In the genomic region with DNA sequence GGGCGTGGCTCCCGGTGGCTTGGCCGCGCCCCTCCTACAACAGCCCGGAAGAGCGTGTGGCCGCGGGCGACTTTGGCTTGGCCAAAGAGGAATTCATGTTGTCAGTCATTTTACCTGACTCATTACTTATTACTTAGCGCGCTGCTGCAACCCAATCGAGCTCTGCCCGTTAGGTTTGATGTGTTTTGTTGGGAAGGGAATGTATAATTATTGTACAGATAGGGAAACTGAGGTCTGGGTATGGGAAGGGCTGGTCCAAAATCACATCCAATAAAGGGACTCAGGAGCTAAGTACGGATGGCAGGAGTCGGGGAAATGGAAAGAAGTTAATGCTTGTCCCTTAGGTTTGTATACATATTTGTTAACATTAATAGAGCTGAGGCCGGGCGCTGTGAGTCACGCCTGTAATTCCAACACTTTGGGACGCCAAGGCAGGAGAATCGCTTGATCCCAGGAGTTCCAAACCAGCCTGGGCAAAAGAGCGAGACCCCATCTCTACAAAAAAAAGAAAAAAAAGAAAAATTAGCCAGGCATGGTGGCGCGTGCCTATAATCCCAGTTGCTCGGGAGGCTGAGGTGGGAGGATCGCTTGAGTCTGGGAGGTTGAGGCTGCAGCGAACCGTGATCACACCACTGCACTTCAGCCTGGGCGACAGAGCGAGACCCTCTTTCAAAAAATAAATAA, we compare ENCODE assay signal across 8 cellular contexts. TPM values are rescaled to one million over a fixed set of nuclear protein-coding genes. Genes with fewer than 3 reads are reported as not detected.
A peak's percentile ranks its signal among the peaks of the same experiment; 100 is the strongest.
DNase-seq lines count a peak whose midpoint lies in the region; ATAC-seq and TF ChIP-seq lines count a peak whose summit lies in the region.

No MANE protein-coding gene starts in this region.

- in situ Hi-C loops in brain microvascular endothelial cell (cut with HindIII; ENCODE audit: low pct_ligation_motif_present, low sequenced_read_pairs) = no loop called here

- peak overlapping the region; percentile 100 for H3K27ac Mint-ChIP-seq in memory B cell

- ATAC-seq in memory B cell (ENCODE audit: low read depth) (no peak), aorta (ENCODE audit: low FRiP score) (no peak), HG02623 (IDR thresholded peaks at IDR 0.05; ENCODE audit: unreplicated experiment) (no peak)

- TF ChIP-seq CTCF in brain microvascular endothelial cell (IDR thresholded peaks at IDR 0.05; ENCODE audit: low read depth, low read length, missing control alignments) = no peak

- H3K36me3 ChIP-seq in brain microvascular endothelial cell (replicated peaks) (peaks cover 12% of the 10 kb centered on the region), aorta (ENCODE audit: control insufficient read depth in 1 of 2, insufficient read depth in 2 of 2, low read length in 1 of 2) (no peaks in the 10 kb centered on the region)

- intact Hi-C loops in aorta (cut with DNase I) = loop anchor here (1.0 to 5.0 kb wide), 4 partner anchors 37 to 615 kb away; a partner anchor contains a TSS

- H3K4me1 Mint-ChIP-seq in memory B cell = peaks cover 20% of the 10 kb centered on the region

- WGBS in aorta, 2 donors = 42 to 43% methylated on average over 29 of the region's 29 CpGs

- H3K9me3 Mint-ChIP-seq in memory B cell = no peaks in the 10 kb centered on the region

- peaks cover 1% of the 10 kb centered on the region for H3K36me3 Mint-ChIP-seq in memory B cell

- no peaks in the 10 kb centered on the region for H3K9me3 ChIP-seq in aorta (ENCODE audit: control insufficient read depth, low read length)

- H3K27me3 ChIP-seq in brain microvascular endothelial cell (replicated peaks) (no peaks in the 10 kb centered on the region), aorta (ENCODE audit: control insufficient read depth in 1 of 2, insufficient read depth in 2 of 2, low read length in 1 of 2) (no peaks in the 10 kb centered on the region)

- peak overlapping the region; percentile 100 for H3K27ac ChIP-seq in brain microvascular endothelial cell
- H3K27ac ChIP-seq in aorta (ENCODE audit: low read depth in 1 of 2, low read length in 2 of 2) = peak overlapping the region in 1 of 2 donors; percentile 48

- H3K4me3 ChIP-seq in brain microvascular endothelial cell (ENCODE audit: low read depth, low read length) = peak overlapping the region; percentile 50
- peak overlapping the region in 1 of 2 donors; percentile 38 for H3K4me3 ChIP-seq in aorta (ENCODE audit: low read length in 2 of 2)

- H3K4me1 ChIP-seq in aorta (ENCODE audit: control insufficient read depth in 1 of 2, insufficient read depth in 2 of 2, low read length in 2 of 2) = no peaks in the 10 kb centered on the region

- H3K4me3 Mint-ChIP-seq in memory B cell = peak overlapping the region; percentile 93

- peak; percentile 93 for DNase-seq in NCI-H510A treated with DMSO at 0.1 percent for 48 hours (lab: John Stamatoyannopoulos, UW)
- no peak for DNase-seq in NCI-H510A (lab: John Stamatoyannopoulos, UW)
- DNase-seq in NCI-H146 treated with DMSO at 0.1 percent for 48 hours (lab: John Stamatoyannopoulos, UW; ENCODE audit: unreplicated experiment) = peak; percentile 92
- no peak for DNase-seq in brain microvascular endothelial cell
- DNase-seq in memory B cell (ENCODE audit: low spot score in 2 of 2) = no peak
- peak; percentile 46 to 95 for DNase-seq in aorta
- DNase-seq in NCI-H1930 (lab: John Stamatoyannopoulos, UW) = no peak

- H3K27me3 Mint-ChIP-seq in memory B cell = no peaks in the 10 kb centered on the region

RNA-seq across cellular contexts. Expression of a gene that starts 0.6 kb away (rescaled TPM):
- total RNA-seq in aorta = 10 to 100 TPM; 18.4 to 22.7 TPM
- 10 to 100 TPM in 1 of 2 donors, 1 to 10 TPM in 1; 2.8 to 31.4 TPM for polyA plus RNA-seq in aorta

RNA-seq across cellular contexts. Expression of a gene that starts 36.1 kb away (rescaled TPM):
- total RNA-seq in aorta = 1 to 10 TPM; 5.1 to 6.0 TPM
- 1 to 10 TPM in 1 of 2 donors, under 1 TPM in 1; 0.15 to 3.1 TPM for polyA plus RNA-seq in aorta

RNA-seq across cellular contexts. Expression of a gene that starts 38.2 kb away (rescaled TPM):
- total RNA-seq in aorta = 10 to 100 TPM; 32.5 to 33.3 TPM
- polyA plus RNA-seq in aorta = 10 to 100 TPM; 15.5 to 43.4 TPM

RNA-seq across cellular contexts. Expression of a gene that starts 56.4 kb away (rescaled TPM):
- 1 to 10 TPM in 1 of 2 donors, under 1 TPM in 1; 0.94 to 2.4 TPM for total RNA-seq in aorta
- polyA plus RNA-seq in aorta = not detected

Comparison
In these comparisons a context has a peak if more than half of its experiments do, and no peak if none do; other contexts are left out.
1. DNase-seq: peak in NCI-H510A treated with DMSO at 0.1 percent for 48 hours (single experiment), NCI-H146 treated with DMSO at 0.1 percent for 48 hours (single experiment) and aorta (2 of 2); none in NCI-H510A (single experiment), brain microvascular endothelial cell (single experiment), memory B cell (0 of 2) and NCI-H1930 (0 of 2).